Comparison of ENCODE assay signal across 7 cellular contexts in the genomic region with DNA sequence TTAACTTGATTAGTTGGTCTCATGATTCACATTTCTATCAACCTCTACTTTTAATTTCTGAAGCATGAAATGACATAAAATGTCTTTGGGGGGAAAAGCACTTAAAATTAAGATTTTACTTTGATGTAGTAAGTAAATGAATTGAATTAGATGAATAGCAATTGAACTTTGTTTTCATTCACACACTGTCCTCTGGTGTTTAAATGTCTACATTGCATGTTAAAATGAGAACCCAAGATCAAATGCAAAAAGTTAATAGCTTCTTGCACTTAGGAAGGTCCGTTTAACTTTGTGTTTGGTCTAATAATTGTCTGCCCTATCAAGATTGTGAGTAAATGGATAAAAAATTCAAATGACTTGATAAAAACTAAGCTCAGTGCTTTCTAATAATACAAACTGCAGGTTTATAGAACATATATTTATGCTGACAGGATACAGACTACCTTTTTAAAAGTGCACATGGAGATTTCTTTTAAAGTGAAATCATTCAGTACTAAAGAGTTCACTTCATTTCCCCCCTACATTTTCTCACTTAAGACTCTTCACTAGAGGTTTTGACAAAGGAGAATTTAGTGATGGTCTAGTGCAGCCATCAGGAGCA.
A peak's percentile ranks its signal among the peaks of the same experiment; 100 is the strongest.
DNase-seq lines count a peak whose midpoint lies in the region; ATAC-seq and TF ChIP-seq lines count a peak whose summit lies in the region.

No MANE protein-coding gene starts in this region.

- no peak overlapping the region for H3K27ac ChIP-seq in body of pancreas
- H3K27ac ChIP-seq in mesenchymal stem cell (ENCODE audit: low read length, poor library complexity, severe bottlenecking): no peak overlapping the region

- H3K4me2 ChIP-seq in mesenchymal stem cell (ENCODE audit: low read length, poor library complexity, severe bottlenecking): no peak overlapping the region

- H2BK15ac ChIP-seq in mesenchymal stem cell (ENCODE audit: low read depth, poor library complexity, severe bottlenecking): no peak overlapping the region

- H3K14ac ChIP-seq in mesenchymal stem cell (ENCODE audit: low read length in 2 of 2): no peak overlapping the region

- H2BK12ac ChIP-seq in mesenchymal stem cell (ENCODE audit: low read length in 2 of 2): no peak overlapping the region

- no peak overlapping the region for H4K8ac ChIP-seq in mesenchymal stem cell (ENCODE audit: low read length)

- TF ChIP-seq CTCF in body of pancreas (IDR thresholded peaks at IDR 0.05): peak; percentile 58 to 92 (median 88)

- TF ChIP-seq POLR2A in body of pancreas (IDR thresholded peaks at IDR 0.05): no peak

- H3K23ac ChIP-seq in mesenchymal stem cell (ENCODE audit: low read length in 2 of 2): no peak overlapping the region

- no peak overlapping the region for H2BK5ac ChIP-seq in mesenchymal stem cell (ENCODE audit: low read depth, low read length, poor library complexity, severe bottlenecking)

- DNase-seq in Daoy (ENCODE audit: low read depth) (peak; percentile 7), LHCN-M2 (ENCODE audit: low read depth) (peak; percentile 26), body of pancreas (no peak), mesenchymal stem cell (peak; percentile 38), retina (no peak)
- DNase-seq in stimulated activated naive CD8-positive, alpha-beta T cell treated with anti-CD3 and anti-CD28 coated beads, Interleukin-15, Interleukin-2, amounts not matched to agents 100 U/mL and 50 U/mL, for 24 hours: no peak

- H3K4me1 ChIP-seq in body of pancreas (no peaks in the 10 kb centered on the region), mesenchymal stem cell (ENCODE audit: control insufficient read depth, insufficient read depth, low read depth, low read length) (no peaks in the 10 kb centered on the region)

- H3K4me3 ChIP-seq in body of pancreas (no peak overlapping the region), mesenchymal stem cell (ENCODE audit: insufficient read depth in 1 of 2, low read depth in 1 of 2, low read length in 2 of 2) (no peak overlapping the region)

- H3K4ac ChIP-seq in mesenchymal stem cell (ENCODE audit: low read depth in 1 of 2, low read length in 2 of 2): no peak overlapping the region

- 2 to 6% methylated on average over 1 of the region's 1 CpG for WGBS in body of pancreas, 2 donors
- WGBS in mesenchymal stem cell: 100% methylated on average over 1 of the region's 1 CpG

- ATAC-seq in body of pancreas: peak; percentile 56
- ATAC-seq in HG03469 (IDR thresholded peaks at IDR 0.05; ENCODE audit: unreplicated experiment): no peak
- ATAC-seq in stimulated activated naive CD8-positive, alpha-beta T cell treated with anti-CD3 and anti-CD28 coated beads, Interleukin-15, Interleukin-2, amounts not matched to agents 100 U/mL and 50 U/mL, for 24 hours: no peak

- no peaks in the 10 kb centered on the region for H3K27me3 ChIP-seq in body of pancreas
- no peaks in the 10 kb centered on the region for H3K27me3 ChIP-seq in mesenchymal stem cell (ENCODE audit: control insufficient read depth in 1 of 2, insufficient read depth in 1 of 2, low read length in 2 of 2)

- H3K18ac ChIP-seq in mesenchymal stem cell (ENCODE audit: low read depth in 1 of 2, low read length in 2 of 2): no peak overlapping the region

- no peak overlapping the region for H2AK5ac ChIP-seq in mesenchymal stem cell (ENCODE audit: low read length, severe bottlenecking)

- H3K9me3 ChIP-seq in body of pancreas (no peaks in the 10 kb centered on the region), mesenchymal stem cell (ENCODE audit: control insufficient read depth, low read length) (no peaks in the 10 kb centered on the region)

- H4K91ac ChIP-seq in mesenchymal stem cell (ENCODE audit: low read length): no peak overlapping the region

- H3K79me1 ChIP-seq in mesenchymal stem cell (replicated peaks; ENCODE audit: low read length, poor library complexity, severe bottlenecking): no peaks in the 10 kb centered on the region

- H2AFZ ChIP-seq in mesenchymal stem cell (ENCODE audit: low read depth, low read length): no peak overlapping the region

- H3K9ac ChIP-seq in mesenchymal stem cell (ENCODE audit: low read length): no peak overlapping the region

- H3K36me3 ChIP-seq in body of pancreas (replicated peaks in 1 of 2; ENCODE audit: insufficient read depth in 1 of 2, low read depth in 2 of 2) (no peaks in the 10 kb centered on the region), mesenchymal stem cell (ENCODE audit: control insufficient read depth in 1 of 2, insufficient read depth in 2 of 2, low read depth in 1 of 2, low read length in 2 of 2) (no peaks in the 10 kb centered on the region)

- intact Hi-C loops in body of pancreas (cut with DNase I): no loop called here

- no peak overlapping the region for H2BK120ac ChIP-seq in mesenchymal stem cell (ENCODE audit: low read depth, low read length)

Comparison
In these comparisons a context has a peak if more than half of its experiments do, and no peak if none do; other contexts are left out.
1. DNase-seq: peak in Daoy (single experiment), LHCN-M2 (single experiment) and mesenchymal stem cell (single experiment); none in body of pancreas (0 of 4), retina (single experiment) and stimulated activated naive CD8-positive, alpha-beta T cell treated with anti-CD3 and anti-CD28 coated beads, Interleukin-15, Interleukin-2, amounts not matched to agents 100 U/mL and 50 U/mL, for 24 hours (single experiment).